ENCODE assay signal across 1 cellular context in genomic region chr7:78587443-78588044, GRCh38.
TF ChIP-seq lines count a peak whose summit lies in the region.

No MANE protein-coding gene starts in this region.

TF ChIP-seq in WTC11, 78 proteins besides CTCF, POLR2A, EP300 and RAD21 (continued from another document):
- TF ChIP-seq ERG (CRISPR knock-in tag; IDR thresholded peaks at IDR 0.05) (no peak), ZBTB21 (CRISPR knock-in tag; IDR thresholded peaks at IDR 0.05; ENCODE audit: borderline replicate concordance) (no peak), JUN (CRISPR knock-in tag; IDR thresholded peaks at IDR 0.05) (no peak), CREM (CRISPR knock-in tag; IDR thresholded peaks at IDR 0.05) (no peak)
